Comparison of ENCODE assay signal across 18 cellular contexts in genomic region chr3:32246079-32246675, GRCh38. TPM values are rescaled to one million over a fixed set of nuclear protein-coding genes. Genes with fewer than 3 reads are reported as not detected.
DNase-seq lines count a peak whose midpoint lies in the region; ATAC-seq and TF ChIP-seq lines count a peak whose summit lies in the region.
"Had no signal": no experiment of that assay in that cellular context is flagged by ENCODE, and none has a peak within 500 bp of the region (broad histone marks: within the 10 kb centered on the region; RNA-seq: fewer than 3 reads in every experiment).

No MANE protein-coding gene starts in this region.

- H4K20me1 ChIP-seq in BLaER1: peaks cover 9% of the 10 kb centered on the region; the same call in 1 of the 2 replicates

- peak; percentile 33 for ATAC-seq in T-helper 17 cell

- TF ChIP-seq POLR2A in testis (IDR thresholded peaks at IDR 0.05): no peak

- TF ChIP-seq CTCF in Calu3 (IDR thresholded peaks at IDR 0.05; ENCODE audit: unreplicated experiment): no peak
- no peak for TF ChIP-seq CTCF in HFFc6 (IDR thresholded peaks at IDR 0.05)
- no peak for TF ChIP-seq CTCF in testis (IDR thresholded peaks at IDR 0.05)

- peaks cover 2% of the 10 kb centered on the region; the same call in 1 of the 2 replicates for H3K9me3 ChIP-seq in BLaER1
- no peaks in the 10 kb centered on the region for H3K9me3 ChIP-seq in T-helper 17 cell (ENCODE audit: control insufficient read depth, low read length, poor library complexity, severe bottlenecking)
- no peaks in the 10 kb centered on the region for H3K9me3 ChIP-seq in testis
- H3K9me3 ChIP-seq: Peyer's patch, sigmoid colon had no signal

- H3K4me1 Mint-ChIP-seq in Calu3 (ENCODE audit: low read depth, unreplicated experiment): peaks cover 28% of the 10 kb centered on the region
- H3K4me1 Mint-ChIP-seq in T-helper 17 cell: peaks cover 52% of the 10 kb centered on the region
- peaks cover 19% of the 10 kb centered on the region for H3K4me1 Mint-ChIP-seq in HFFc6 (ENCODE audit: low read depth)

- H3K36me3 ChIP-seq in BLaER1 (peaks cover 27% of the 10 kb centered on the region), testis (ENCODE audit: low read depth, missing control alignments) (no peaks in the 10 kb centered on the region)
- H3K36me3 ChIP-seq: Peyer's patch, sigmoid colon had no signal

- H3K4me1 ChIP-seq in BLaER1: peaks cover 13% of the 10 kb centered on the region
- H3K4me1 ChIP-seq in testis: no peaks in the 10 kb centered on the region
- H3K4me1 ChIP-seq: sigmoid colon had no signal

- WGBS in testis, 2 donors: 88 to 90% methylated on average over 4 of the region's 4 CpGs

- DNase-seq in Calu3 (peak; percentile 37), T-helper 17 cell (no peak), glomerular visceral epithelial cell (ENCODE audit: extremely low spot score) (peak; percentile 1), HFFc6 (no peak), testis (no peak), islet precursor cell (no peak)
- DNase-seq in effector CD4-positive, alpha-beta T cell: no peak
- DNase-seq: amniotic stem cell, cerebellar nuclear complex, foreskin fibroblast, KBM-7, NCI-H1048, NCI-H748 treated with DMSO at 0.1 percent for 48 hours, occipital lobe, Peyer's patch, sigmoid colon had no signal

- CTCF ChIA-PET in Calu3 (lab: Charles Lee): interaction anchor here (0.6 kb wide), 2 partner anchors 129 to 158 kb away, joined by 3 read pairs; no protein-coding TSS in a partner anchor

- H3K27me3 ChIP-seq in BLaER1: no peaks in the 10 kb centered on the region
- H3K27me3 ChIP-seq in testis: no peaks in the 10 kb centered on the region
- H3K27me3 ChIP-seq: Peyer's patch, sigmoid colon had no signal

- H3K27ac ChIP-seq in BLaER1 (no peak overlapping the region), testis (no peak overlapping the region)
- H3K27ac ChIP-seq: Peyer's patch, sigmoid colon had no signal

- peak overlapping the region; percentile 40 for H3K4me2 ChIP-seq in BLaER1

- intact Hi-C loops in Calu3 (cut with micrococcal nuclease; ENCODE audit: unreplicated experiment) (loop anchor here (5.0 kb wide), 1 partner anchor 51 kb away; no protein-coding TSS in a partner anchor), testis (cut with DNase I; ENCODE audit: low total_unique reads) (no loop called here)

- no peaks in the 10 kb centered on the region for H3K36me3 Mint-ChIP-seq in Calu3 (ENCODE audit: insufficient read depth, unreplicated experiment)
- no peaks in the 10 kb centered on the region for H3K36me3 Mint-ChIP-seq in T-helper 17 cell (ENCODE audit: low read depth)
- H3K36me3 Mint-ChIP-seq in HFFc6 (ENCODE audit: low read depth): no peaks in the 10 kb centered on the region

- no TSS peak for BruUV-seq in Calu3 (replicated peaks; lab: Mats Ljungman, UMichigan)

- H3K9me3 Mint-ChIP-seq in Calu3 (ENCODE audit: low read depth, unreplicated experiment) (no peaks in the 10 kb centered on the region), HFFc6 (no peaks in the 10 kb centered on the region; the same call in 1 of the 2 replicates)
- H3K9me3 Mint-ChIP-seq: activated T-helper 1 cell treated with anti-CD3 and anti-CD28 coated beads, Interleukin-12 subunit alpha, Interleukin-12 subunit beta, Interleukin-2, Interleukin-4 antibody, amounts not matched to agents 30 ng/mL and 10 ng/mL and 1 ng/mL, durations not matched to agents 14 hours and 24 hours and 36 hours had no signal

- H3K9ac ChIP-seq in BLaER1: no peak overlapping the region; the same call in 1 of the 2 replicates

- H3K27ac Mint-ChIP-seq in Calu3 (ENCODE audit: unreplicated experiment) (peak overlapping the region; percentile 75), T-helper 17 cell (peak overlapping the region; percentile 93), HFFc6 (no peak overlapping the region)
- H3K27ac Mint-ChIP-seq: activated T-helper 1 cell treated with anti-CD3 and anti-CD28 coated beads, Interleukin-12 subunit alpha, Interleukin-12 subunit beta, Interleukin-2, Interleukin-4 antibody, amounts not matched to agents 30 ng/mL and 10 ng/mL and 1 ng/mL, durations not matched to agents 14 hours and 24 hours and 36 hours had no signal

- H3K4me3 Mint-ChIP-seq in Calu3 (ENCODE audit: low read depth, unreplicated experiment): peak overlapping the region; percentile 54
- peak overlapping the region; percentile 87 for H3K4me3 Mint-ChIP-seq in T-helper 17 cell
- no peak overlapping the region for H3K4me3 Mint-ChIP-seq in HFFc6
- H3K4me3 Mint-ChIP-seq: activated T-helper 1 cell treated with anti-CD3 and anti-CD28 coated beads, Interleukin-12 subunit alpha, Interleukin-12 subunit beta, Interleukin-2, Interleukin-4 antibody, amounts not matched to agents 30 ng/mL and 10 ng/mL and 1 ng/mL, durations not matched to agents 14 hours and 24 hours and 36 hours had no signal

- H3K27me3 Mint-ChIP-seq in Calu3 (ENCODE audit: unreplicated experiment): no peaks in the 10 kb centered on the region
- H3K27me3 Mint-ChIP-seq in T-helper 17 cell: no peaks in the 10 kb centered on the region
- peaks cover 26% of the 10 kb centered on the region for H3K27me3 Mint-ChIP-seq in HFFc6 (ENCODE audit: insufficient read depth)

- H3K4me3 ChIP-seq in BLaER1 (no peak overlapping the region), testis (no peak overlapping the region)
- H3K4me3 ChIP-seq: Peyer's patch, sigmoid colon had no signal

RNA-seq across cellular contexts. Expression of gene CMTM8, which starts 7.7 kb away (rescaled TPM):
- total RNA-seq in Calu3 (2022): 19.0 and 19.9 TPM in 2 replicates
- 10 to 100 TPM in 1 of 2 donors, 1 to 10 TPM in 1; 6.3 to 16.4 TPM for total RNA-seq in T-helper 17 cell
- not detected for total RNA-seq in HFFc6 (2021; fragmentation: NEBNext Ultra II Directional; extraction: Animal tissue kit (Norgen Biotek cat#: 25700))
- total RNA-seq in testis: 1 to 10 TPM; 2.5 to 6.8 TPM
- 1.8 TPM for polyA plus RNA-seq in testis (ENCODE audit: insufficient read depth, low read depth, low replicate concordance)

Comparison
In these comparisons a context has a peak if more than half of its experiments do, and no peak if none do; other contexts are left out.
1. DNase-seq: peak in Calu3 (single experiment) and glomerular visceral epithelial cell (single experiment); none in T-helper 17 cell (0 of 3), HFFc6 (single experiment), testis (single experiment), effector CD4-positive, alpha-beta T cell (single experiment) and islet precursor cell (single experiment).